Comparison of ENCODE assay signal across 1 cellular context in the genomic region with DNA sequence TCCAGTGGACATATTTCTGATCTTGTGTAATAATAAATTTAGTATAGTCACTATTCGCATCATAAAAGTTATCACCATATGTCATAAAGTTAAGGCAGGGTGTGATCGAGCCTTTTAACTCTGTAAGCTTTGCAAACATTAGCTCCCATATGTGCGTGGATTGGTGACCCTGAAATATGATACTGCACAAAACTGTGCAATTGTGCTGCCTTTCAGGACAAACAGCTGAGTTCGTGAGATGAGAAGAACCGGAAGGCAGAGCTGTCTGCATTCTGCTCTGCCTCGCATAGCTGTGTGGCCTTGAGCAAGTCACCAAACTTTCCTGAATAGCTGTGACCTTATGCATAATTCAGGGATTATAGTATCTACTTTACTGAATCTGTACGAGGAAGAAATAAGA.
TF ChIP-seq lines count a peak whose summit lies in the region.

No MANE protein-coding gene starts in this region.

TF ChIP-seq in HEK293, 187 proteins besides CTCF, POLR2A, EP300 and RAD21 (continued from another document and continues in another):
- TF ChIP-seq, protein P1, sequence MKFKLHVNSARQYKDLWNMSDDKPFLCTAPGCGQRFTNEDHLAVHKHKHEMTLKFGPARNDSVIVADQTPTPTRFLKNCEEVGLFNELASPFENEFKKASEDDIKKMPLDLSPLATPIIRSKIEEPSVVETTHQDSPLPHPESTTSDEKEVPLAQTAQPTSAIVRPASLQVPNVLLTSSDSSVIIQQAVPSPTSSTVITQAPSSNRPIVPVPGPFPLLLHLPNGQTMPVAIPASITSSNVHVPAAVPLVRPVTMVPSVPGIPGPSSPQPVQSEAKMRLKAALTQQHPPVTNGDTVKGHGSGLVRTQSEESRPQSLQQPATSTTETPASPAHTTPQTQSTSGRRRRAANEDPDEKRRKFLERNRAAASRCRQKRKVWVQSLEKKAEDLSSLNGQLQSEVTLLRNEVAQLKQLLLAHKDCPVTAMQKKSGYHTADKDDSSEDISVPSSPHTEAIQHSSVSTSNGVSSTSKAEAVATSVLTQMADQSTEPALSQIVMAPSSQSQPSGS (tag by site-specific recombination; IDR thresholded peaks at IDR 0.05; ENCODE audit: low read depth) = no peak
- TF ChIP-seq, protein P2, sequence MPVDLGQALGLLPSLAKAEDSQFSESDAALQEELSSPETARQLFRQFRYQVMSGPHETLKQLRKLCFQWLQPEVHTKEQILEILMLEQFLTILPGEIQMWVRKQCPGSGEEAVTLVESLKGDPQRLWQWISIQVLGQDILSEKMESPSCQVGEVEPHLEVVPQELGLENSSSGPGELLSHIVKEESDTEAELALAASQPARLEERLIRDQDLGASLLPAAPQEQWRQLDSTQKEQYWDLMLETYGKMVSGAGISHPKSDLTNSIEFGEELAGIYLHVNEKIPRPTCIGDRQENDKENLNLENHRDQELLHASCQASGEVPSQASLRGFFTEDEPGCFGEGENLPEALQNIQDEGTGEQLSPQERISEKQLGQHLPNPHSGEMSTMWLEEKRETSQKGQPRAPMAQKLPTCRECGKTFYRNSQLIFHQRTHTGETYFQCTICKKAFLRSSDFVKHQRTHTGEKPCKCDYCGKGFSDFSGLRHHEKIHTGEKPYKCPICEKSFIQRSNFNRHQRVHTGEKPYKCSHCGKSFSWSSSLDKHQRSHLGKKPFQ (tag by site-specific recombination; IDR thresholded peaks at IDR 0.05) = 0 out of 2 replicates have a peak, but pooled peaks have one; percentile 28
- TF ChIP-seq ZNF169 (tag by site-specific recombination; IDR thresholded peaks at IDR 0.05) (no peak), ZNF530 (tag by site-specific recombination; IDR thresholded peaks at IDR 0.05; ENCODE audit: low read depth) (no peak), ZNF354C (tag by site-specific recombination; IDR thresholded peaks at IDR 0.05; ENCODE audit: borderline replicate concordance, low read depth) (no peak), ZNF747 (tag by site-specific recombination; IDR thresholded peaks at IDR 0.05) (no peak), MZF1 (tag by site-specific recombination; IDR thresholded peaks at IDR 0.05; ENCODE audit: borderline replicate concordance) (peak; percentile 20; the same call in 1 of the 2 replicates), ZNF768 (tag by site-specific recombination; IDR thresholded peaks at IDR 0.05) (no peak), ZNF214 (tag by site-specific recombination; IDR thresholded peaks at IDR 0.05; ENCODE audit: borderline replicate concordance) (no peak), ZNF843 (tag by site-specific recombination; IDR thresholded peaks at IDR 0.05) (no peak), ZNF830 (tag by site-specific recombination; IDR thresholded peaks at IDR 0.05; ENCODE audit: low read depth) (no peak), ZNF837 (tag by site-specific recombination; IDR thresholded peaks at IDR 0.05) (no peak), YY2 (tag by site-specific recombination; IDR thresholded peaks at IDR 0.05) (no peak), SCRT1 (tag by site-specific recombination; IDR thresholded peaks at IDR 0.05; ENCODE audit: borderline replicate concordance) (no peak), ZNF426 (tag by site-specific recombination; IDR thresholded peaks at IDR 0.05) (no peak), ZNF121 (tag by site-specific recombination; IDR thresholded peaks at IDR 0.05) (no peak), WT1 (tag by site-specific recombination; IDR thresholded peaks at IDR 0.05) (peak; percentile 55), FEZF1 (tag by site-specific recombination; IDR thresholded peaks at IDR 0.05) (peak; percentile 55; the same call in 1 of the 2 replicates), ZNF629 (tag by site-specific recombination; IDR thresholded peaks at IDR 0.05) (no peak), ZNF501 (tag by site-specific recombination; IDR thresholded peaks at IDR 0.05) (no peak), ZNF555 (tag by site-specific recombination; conservative IDR thresholded peaks at IDR 0.05) (no peak), ZNF658 (tag by site-specific recombination; IDR thresholded peaks at IDR 0.05) (no peak), ZNF324 (tag by site-specific recombination; IDR thresholded peaks at IDR 0.05) (no peak), ZBTB17 (tag by site-specific recombination; IDR thresholded peaks at IDR 0.05) (peak; percentile 84), OSR2 (tag by site-specific recombination; IDR thresholded peaks at IDR 0.05) (peak; percentile 51; the same call in 1 of the 2 replicates), ZNF585B (tag by site-specific recombination; IDR thresholded peaks at IDR 0.05) (no peak), ZNF311 (tag by site-specific recombination; IDR thresholded peaks at IDR 0.05; ENCODE audit: borderline replicate concordance) (no peak)
- TF ChIP-seq, protein P3, sequence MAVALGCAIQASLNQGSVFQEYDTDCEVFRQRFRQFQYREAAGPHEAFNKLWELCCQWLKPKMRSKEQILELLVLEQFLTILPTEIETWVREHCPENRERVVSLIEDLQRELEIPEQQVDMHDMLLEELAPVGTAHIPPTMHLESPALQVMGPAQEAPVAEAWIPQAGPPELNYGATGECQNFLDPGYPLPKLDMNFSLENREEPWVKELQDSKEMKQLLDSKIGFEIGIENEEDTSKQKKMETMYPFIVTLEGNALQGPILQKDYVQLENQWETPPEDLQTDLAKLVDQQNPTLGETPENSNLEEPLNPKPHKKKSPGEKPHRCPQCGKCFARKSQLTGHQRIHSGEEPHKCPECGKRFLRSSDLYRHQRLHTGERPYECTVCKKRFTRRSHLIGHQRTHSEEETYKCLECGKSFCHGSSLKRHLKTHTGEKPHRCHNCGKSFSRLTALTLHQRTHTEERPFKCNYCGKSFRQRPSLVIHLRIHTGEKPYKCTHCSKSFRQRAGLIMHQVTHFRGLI (tag by site-specific recombination; IDR thresholded peaks at IDR 0.05) = no peak
- TF ChIP-seq, protein P4, sequence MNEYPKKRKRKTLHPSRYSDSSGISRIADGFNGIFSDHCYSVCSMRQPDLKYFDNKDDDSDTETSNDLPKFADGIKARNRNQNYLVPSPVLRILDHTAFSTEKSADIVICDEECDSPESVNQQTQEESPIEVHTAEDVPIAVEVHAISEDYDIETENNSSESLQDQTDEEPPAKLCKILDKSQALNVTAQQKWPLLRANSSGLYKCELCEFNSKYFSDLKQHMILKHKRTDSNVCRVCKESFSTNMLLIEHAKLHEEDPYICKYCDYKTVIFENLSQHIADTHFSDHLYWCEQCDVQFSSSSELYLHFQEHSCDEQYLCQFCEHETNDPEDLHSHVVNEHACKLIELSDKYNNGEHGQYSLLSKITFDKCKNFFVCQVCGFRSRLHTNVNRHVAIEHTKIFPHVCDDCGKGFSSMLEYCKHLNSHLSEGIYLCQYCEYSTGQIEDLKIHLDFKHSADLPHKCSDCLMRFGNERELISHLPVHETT (tag by site-specific recombination; IDR thresholded peaks at IDR 0.05) = no peak
- TF ChIP-seq, protein P5, sequence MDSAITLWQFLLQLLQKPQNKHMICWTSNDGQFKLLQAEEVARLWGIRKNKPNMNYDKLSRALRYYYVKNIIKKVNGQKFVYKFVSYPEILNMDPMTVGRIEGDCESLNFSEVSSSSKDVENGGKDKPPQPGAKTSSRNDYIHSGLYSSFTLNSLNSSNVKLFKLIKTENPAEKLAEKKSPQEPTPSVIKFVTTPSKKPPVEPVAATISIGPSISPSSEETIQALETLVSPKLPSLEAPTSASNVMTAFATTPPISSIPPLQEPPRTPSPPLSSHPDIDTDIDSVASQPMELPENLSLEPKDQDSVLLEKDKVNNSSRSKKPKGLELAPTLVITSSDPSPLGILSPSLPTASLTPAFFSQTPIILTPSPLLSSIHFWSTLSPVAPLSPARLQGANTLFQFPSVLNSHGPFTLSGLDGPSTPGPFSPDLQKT (IDR thresholded peaks at IDR 0.05; ENCODE audit: borderline replicate concordance, low read depth, low read length) = no peak
- TF ChIP-seq, protein P6, sequence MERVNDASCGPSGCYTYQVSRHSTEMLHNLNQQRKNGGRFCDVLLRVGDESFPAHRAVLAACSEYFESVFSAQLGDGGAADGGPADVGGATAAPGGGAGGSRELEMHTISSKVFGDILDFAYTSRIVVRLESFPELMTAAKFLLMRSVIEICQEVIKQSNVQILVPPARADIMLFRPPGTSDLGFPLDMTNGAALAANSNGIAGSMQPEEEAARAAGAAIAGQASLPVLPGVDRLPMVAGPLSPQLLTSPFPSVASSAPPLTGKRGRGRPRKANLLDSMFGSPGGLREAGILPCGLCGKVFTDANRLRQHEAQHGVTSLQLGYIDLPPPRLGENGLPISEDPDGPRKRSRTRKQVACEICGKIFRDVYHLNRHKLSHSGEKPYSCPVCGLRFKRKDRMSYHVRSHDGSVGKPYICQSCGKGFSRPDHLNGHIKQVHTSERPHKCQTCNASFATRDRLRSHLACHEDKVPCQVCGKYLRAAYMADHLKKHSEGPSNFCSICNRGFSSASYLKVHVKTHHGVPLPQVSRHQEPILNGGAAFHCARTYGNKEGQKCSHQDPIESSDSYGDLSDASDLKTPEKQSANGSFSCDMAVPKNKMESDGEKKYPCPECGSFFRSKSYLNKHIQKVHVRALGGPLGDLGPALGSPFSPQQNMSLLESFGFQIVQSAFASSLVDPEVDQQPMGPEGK (tag by site-specific recombination; IDR thresholded peaks at IDR 0.05) = no peak
- TF ChIP-seq, protein P7, sequence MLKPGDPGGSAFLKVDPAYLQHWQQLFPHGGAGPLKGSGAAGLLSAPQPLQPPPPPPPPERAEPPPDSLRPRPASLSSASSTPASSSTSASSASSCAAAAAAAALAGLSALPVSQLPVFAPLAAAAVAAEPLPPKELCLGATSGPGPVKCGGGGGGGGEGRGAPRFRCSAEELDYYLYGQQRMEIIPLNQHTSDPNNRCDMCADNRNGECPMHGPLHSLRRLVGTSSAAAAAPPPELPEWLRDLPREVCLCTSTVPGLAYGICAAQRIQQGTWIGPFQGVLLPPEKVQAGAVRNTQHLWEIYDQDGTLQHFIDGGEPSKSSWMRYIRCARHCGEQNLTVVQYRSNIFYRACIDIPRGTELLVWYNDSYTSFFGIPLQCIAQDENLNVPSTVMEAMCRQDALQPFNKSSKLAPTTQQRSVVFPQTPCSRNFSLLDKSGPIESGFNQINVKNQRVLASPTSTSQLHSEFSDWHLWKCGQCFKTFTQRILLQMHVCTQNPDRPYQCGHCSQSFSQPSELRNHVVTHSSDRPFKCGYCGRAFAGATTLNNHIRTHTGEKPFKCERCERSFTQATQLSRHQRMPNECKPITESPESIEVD (tag by site-specific recombination; IDR thresholded peaks at IDR 0.05) = no peak
- TF ChIP-seq, protein P8, sequence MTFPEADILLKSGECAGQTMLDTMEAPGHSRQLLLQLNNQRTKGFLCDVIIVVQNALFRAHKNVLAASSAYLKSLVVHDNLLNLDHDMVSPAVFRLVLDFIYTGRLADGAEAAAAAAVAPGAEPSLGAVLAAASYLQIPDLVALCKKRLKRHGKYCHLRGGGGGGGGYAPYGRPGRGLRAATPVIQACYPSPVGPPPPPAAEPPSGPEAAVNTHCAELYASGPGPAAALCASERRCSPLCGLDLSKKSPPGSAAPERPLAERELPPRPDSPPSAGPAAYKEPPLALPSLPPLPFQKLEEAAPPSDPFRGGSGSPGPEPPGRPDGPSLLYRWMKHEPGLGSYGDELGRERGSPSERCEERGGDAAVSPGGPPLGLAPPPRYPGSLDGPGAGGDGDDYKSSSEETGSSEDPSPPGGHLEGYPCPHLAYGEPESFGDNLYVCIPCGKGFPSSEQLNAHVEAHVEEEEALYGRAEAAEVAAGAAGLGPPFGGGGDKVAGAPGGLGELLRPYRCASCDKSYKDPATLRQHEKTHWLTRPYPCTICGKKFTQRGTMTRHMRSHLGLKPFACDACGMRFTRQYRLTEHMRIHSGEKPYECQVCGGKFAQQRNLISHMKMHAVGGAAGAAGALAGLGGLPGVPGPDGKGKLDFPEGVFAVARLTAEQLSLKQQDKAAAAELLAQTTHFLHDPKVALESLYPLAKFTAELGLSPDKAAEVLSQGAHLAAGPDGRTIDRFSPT (tag by site-specific recombination; IDR thresholded peaks at IDR 0.05) = no peak
- TF ChIP-seq, protein P9, sequence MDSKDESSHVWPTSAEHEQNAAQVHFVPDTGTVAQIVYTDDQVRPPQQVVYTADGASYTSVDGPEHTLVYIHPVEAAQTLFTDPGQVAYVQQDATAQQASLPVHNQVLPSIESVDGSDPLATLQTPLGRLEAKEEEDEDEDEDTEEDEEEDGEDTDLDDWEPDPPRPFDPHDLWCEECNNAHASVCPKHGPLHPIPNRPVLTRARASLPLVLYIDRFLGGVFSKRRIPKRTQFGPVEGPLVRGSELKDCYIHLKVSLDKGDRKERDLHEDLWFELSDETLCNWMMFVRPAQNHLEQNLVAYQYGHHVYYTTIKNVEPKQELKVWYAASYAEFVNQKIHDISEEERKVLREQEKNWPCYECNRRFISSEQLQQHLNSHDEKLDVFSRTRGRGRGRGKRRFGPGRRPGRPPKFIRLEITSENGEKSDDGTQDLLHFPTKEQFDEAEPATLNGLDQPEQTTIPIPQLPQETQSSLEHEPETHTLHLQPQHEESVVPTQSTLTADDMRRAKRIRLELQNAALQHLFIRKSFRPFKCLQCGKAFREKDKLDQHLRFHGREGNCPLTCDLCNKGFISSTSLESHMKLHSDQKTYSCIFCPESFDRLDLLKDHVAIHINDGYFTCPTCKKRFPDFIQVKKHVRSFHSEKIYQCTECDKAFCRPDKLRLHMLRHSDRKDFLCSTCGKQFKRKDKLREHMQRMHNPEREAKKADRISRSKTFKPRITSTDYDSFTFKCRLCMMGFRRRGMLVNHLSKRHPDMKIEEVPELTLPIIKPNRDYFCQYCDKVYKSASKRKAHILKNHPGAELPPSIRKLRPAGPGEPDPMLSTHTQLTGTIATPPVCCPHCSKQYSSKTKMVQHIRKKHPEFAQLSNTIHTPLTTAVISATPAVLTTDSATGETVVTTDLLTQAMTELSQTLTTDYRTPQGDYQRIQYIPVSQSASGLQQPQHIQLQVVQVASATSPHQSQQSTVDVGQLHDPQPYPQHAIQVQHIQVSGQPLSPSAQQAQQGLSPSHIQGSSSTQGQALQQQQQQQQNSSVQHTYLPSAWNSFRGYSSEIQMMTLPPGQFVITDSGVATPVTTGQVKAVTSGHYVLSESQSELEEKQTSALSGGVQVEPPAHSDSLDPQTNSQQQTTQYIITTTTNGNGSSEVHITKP (tag by site-specific recombination; IDR thresholded peaks at IDR 0.05) = no peak
- TF ChIP-seq, protein P10, sequence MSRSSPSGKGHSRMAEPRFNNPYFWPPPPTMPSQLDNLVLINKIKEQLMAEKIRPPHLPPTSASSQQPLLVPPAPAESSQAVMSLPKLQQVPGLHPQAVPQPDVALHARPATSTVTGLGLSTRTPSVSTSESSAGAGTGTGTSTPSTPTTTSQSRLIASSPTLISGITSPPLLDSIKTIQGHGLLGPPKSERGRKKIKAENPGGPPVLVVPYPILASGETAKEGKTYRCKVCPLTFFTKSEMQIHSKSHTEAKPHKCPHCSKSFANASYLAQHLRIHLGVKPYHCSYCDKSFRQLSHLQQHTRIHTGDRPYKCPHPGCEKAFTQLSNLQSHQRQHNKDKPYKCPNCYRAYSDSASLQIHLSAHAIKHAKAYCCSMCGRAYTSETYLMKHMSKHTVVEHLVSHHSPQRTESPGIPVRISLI (tag by site-specific recombination; IDR thresholded peaks at IDR 0.05) = no peak
